Comparison of ENCODE assay signal across 8 cellular contexts in genomic region chr9:114385412-114386181, GRCh38. TPM values are rescaled to one million over a fixed set of nuclear protein-coding genes. Genes with fewer than 3 reads are reported as not detected.
A peak's percentile ranks its signal among the peaks of the same experiment; 100 is the strongest.
DNase-seq lines count a peak whose midpoint lies in the region; ATAC-seq and TF ChIP-seq lines count a peak whose summit lies in the region.

No MANE protein-coding gene starts in this region.

- H3K9me3 ChIP-seq in lung (ENCODE audit: control insufficient read depth in 2 of 2, insufficient read depth in 1 of 2, low read length in 1 of 2), result no peaks in the 10 kb centered on the region

- no peaks in the 10 kb centered on the region for H3K27me3 ChIP-seq in lung (ENCODE audit: control insufficient read depth, insufficient read depth)

- H3K4me3 ChIP-seq in lung, result no peak overlapping the region

- H3K9me3 Mint-ChIP-seq in CD14-positive monocyte, result peaks cover 0 to 3% (median 0%) of the 10 kb centered on the region in 7 donors
- no peaks in the 10 kb centered on the region for H3K9me3 Mint-ChIP-seq in IgD-negative memory B cell

- ATAC-seq in GM21447 (IDR thresholded peaks at IDR 0.05; ENCODE audit: unreplicated experiment) (peak; percentile 79), lung (ENCODE audit: insufficient read depth, low FRiP score) (peak; percentile 66)
- ATAC-seq in activated CD4-positive, CD25-positive, alpha-beta regulatory T cell treated with anti-CD3 and anti-CD28 coated beads, Interleukin-2, amount 50 U/mL, for 24 hours, result peak; percentile 85 to 87

- TF ChIP-seq CTCF in CD14-positive monocyte (IDR thresholded peaks at IDR 0.05) (no peak), lung (IDR thresholded peaks at IDR 0.05; ENCODE audit: control extremely low read depth, extremely low read depth) (no peak)

- peaks cover 0 to 4% of the 10 kb centered on the region in 2 donors for H3K36me3 ChIP-seq in lung (ENCODE audit: control insufficient read depth in 2 of 2, insufficient read depth in 2 of 2, low read length in 2 of 2)

- peak overlapping the region; percentile 96 to 100 (median 99) for H3K27ac Mint-ChIP-seq in CD14-positive monocyte
- peak overlapping the region; percentile 95 to 99 (median 98) for H3K27ac Mint-ChIP-seq in IgD-negative memory B cell

- H3K4me1 Mint-ChIP-seq in CD14-positive monocyte, result peaks cover 74% of the 10 kb centered on the region
- H3K4me1 Mint-ChIP-seq in IgD-negative memory B cell, result peaks cover 48 to 66% (median 51%) of the 10 kb centered on the region in 3 donors

- peak overlapping the region; percentile 49 to 92 for H3K27ac ChIP-seq in lung (ENCODE audit: low read depth in 1 of 2, low read length in 1 of 2)

- 32 to 48% methylated on average over 11 of the region's 11 CpGs for WGBS in lung, 2 donors

- H3K36me3 Mint-ChIP-seq in CD14-positive monocyte (peaks cover 41 to 71% of the 10 kb centered on the region in 2 donors), IgD-negative memory B cell (peaks cover 6% of the 10 kb centered on the region)

- H3K4me3 Mint-ChIP-seq in CD14-positive monocyte (peak overlapping the region; percentile 97 to 98), IgD-negative memory B cell (peak overlapping the region; percentile 98 to 100 (median 99))

- intact Hi-C loops in CD14-positive monocyte (cut with micrococcal nuclease), result loop anchor here (2.0 to 5.0 kb wide), 3 partner anchors 13 to 38 kb away; no protein-coding TSS in a partner anchor

- H3K4me1 ChIP-seq in lung (ENCODE audit: control insufficient read depth in 2 of 2, insufficient read depth in 2 of 2, low read length in 2 of 2), result peaks cover 7 to 27% of the 10 kb centered on the region in 2 donors

- H3K27me3 Mint-ChIP-seq in CD14-positive monocyte (ENCODE audit: low read depth in 3 of 3) (no peaks in the 10 kb centered on the region), IgD-negative memory B cell (no peaks in the 10 kb centered on the region)

- DNase-seq in CD14-positive monocyte (ENCODE audit: low spot score) (peak; percentile 95), lung (ENCODE audit: low spot score) (peak; percentile 70), NCI-H2107 (lab: John Stamatoyannopoulos, UW) (no peak)
- peak; percentile 95 for DNase-seq in central memory CD4-positive, alpha-beta T cell
- peak; percentile 76 for DNase-seq in stimulated activated CD8-positive, alpha-beta memory T cell treated with anti-CD3 and anti-CD28 coated beads, Interleukin-15, amount 100 ng/mL, for 1 hour (ENCODE audit: low read depth)

RNA-seq across cellular contexts. Expression of gene AKNA, which starts 2.2 kb away (rescaled TPM):
- polyA plus RNA-seq in CD14-positive monocyte (1 to 10 TPM; 3.3 to 7.3 TPM), IgD-negative memory B cell (25.4 TPM), lung (10 to 100 TPM; 29.5 to 49.7 TPM)
- total RNA-seq in lung, result 10 to 100 TPM; 47.4 to 79.5 TPM

RNA-seq across cellular contexts. Expression of gene ORM2, which starts 55.9 kb away (rescaled TPM):
- polyA plus RNA-seq in CD14-positive monocyte (under 1 TPM in 1 of 2 donors, not detected in 1; 0.30 TPM), IgD-negative memory B cell (not detected), lung (100 to 1,000 TPM in 1 of 2 donors, 10 to 100 TPM in 1; 70.2 to 215 TPM)
- total RNA-seq in lung, result 10 to 100 TPM in 1 of 2 donors, under 1 TPM in 1; 0.77 to 24.9 TPM

Comparison
In these comparisons a context has a peak if more than half of its experiments do, and no peak if none do; other contexts are left out.
1. RNA of gene ORM2, which starts 55.9 kb away (polyA plus RNA-seq): 70.2 to 215 TPM in lung; 0.30 TPM in CD14-positive monocyte and not detected in IgD-negative memory B cell (single experiment); every median in the first group is over 10 times any median in the second.
2. Peak in every context shown above with its lines, with median percentiles within 50 percentile points of each other: ATAC-seq.